25 cellular contexts compared by ENCODE assay signal in the genomic region with DNA sequence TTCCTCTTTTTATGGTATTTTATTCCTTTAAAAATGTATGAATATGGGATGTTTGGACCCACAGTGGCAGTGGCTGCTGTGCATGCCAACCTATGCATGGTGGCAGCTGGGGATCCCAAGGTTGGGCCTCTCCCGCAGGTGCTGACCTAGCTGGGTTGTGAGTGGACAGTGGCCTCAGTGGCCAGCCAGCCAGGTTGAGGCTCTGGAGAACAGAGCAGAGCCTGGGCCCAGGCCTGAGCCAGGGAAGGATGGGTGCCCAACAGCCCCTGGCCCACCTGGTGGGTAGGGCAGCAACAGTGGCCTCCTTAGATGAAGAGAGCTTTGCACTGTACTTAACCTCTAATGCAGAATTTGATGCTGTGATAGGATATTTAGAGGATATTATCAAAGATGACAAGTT.
"Had no signal": no experiment of that assay in that cellular context is flagged by ENCODE, and none has a peak within 500 bp of the region (broad histone marks: within the 10 kb centered on the region; RNA-seq: fewer than 3 reads in every experiment).

No MANE protein-coding gene starts in this region.

- H3K27me3 Mint-ChIP-seq: dendritic cell treated with granulocyte-macrophage colony-stimulating factor and Interleukin-4, amounts not matched to agents 40 ng/mL and 50 ng/mL, for 4 days; memory B cell; progenitor cell of endocrine pancreas; stimulated activated naive B cell treated with anti-CD40 and anti-IgM and Interleukin-4, amounts not matched to agents 10 μg/mL and 1 μg/mL and 100 μg/mL, for 72 hours; stimulated activated naive CD8-positive, alpha-beta T cell treated with anti-CD3 and anti-CD28 coated beads, Interleukin-15, Interleukin-2, amounts not matched to agents 100 ng/mL and 50 ng/mL, for 24 hours had no signal

- H3K27ac ChIP-seq: colonic mucosa, esophagus muscularis mucosa, heart right ventricle, lower lobe of right lung, neutrophil, pancreas, right lobe of liver, thoracic aorta, tibial nerve, vagina had no signal

- H3K4me3 Mint-ChIP-seq: dendritic cell treated with granulocyte-macrophage colony-stimulating factor and Interleukin-4, amounts not matched to agents 40 ng/mL and 50 ng/mL, for 4 days; endodermal cell; memory B cell; natural killer cell; stimulated activated naive B cell treated with anti-CD40 and anti-IgM and Interleukin-4, amounts not matched to agents 10 μg/mL and 1 μg/mL and 100 μg/mL, for 72 hours; stimulated activated naive CD8-positive, alpha-beta T cell treated with anti-CD3 and anti-CD28 coated beads, Interleukin-15, Interleukin-2, amounts not matched to agents 100 ng/mL and 50 ng/mL, for 24 hours had no signal

- H3K36me3 Mint-ChIP-seq: memory B cell; natural killer cell; stimulated activated naive B cell treated with anti-CD40 and anti-IgM and Interleukin-4, amounts not matched to agents 10 μg/mL and 1 μg/mL and 100 μg/mL, for 72 hours had no signal

- ATAC-seq: heart right ventricle; left ventricle myocardium superior; natural killer cell; pancreas; stimulated activated naive B cell treated with anti-CD40 and anti-IgM and Interleukin-4, amounts not matched to agents 10 μg/mL and 1 μg/mL and 100 μg/mL, for 72 hours had no signal

- FAIRE-seq: islet of Langerhans, pancreas, small intestine had no signal

- H3K4me1 Mint-ChIP-seq: memory B cell; natural killer cell; stimulated activated naive B cell treated with anti-CD40 and anti-IgM and Interleukin-4, amounts not matched to agents 10 μg/mL and 1 μg/mL and 100 μg/mL, for 72 hours had no signal

- H3K4me1 ChIP-seq: colonic mucosa, esophagus muscularis mucosa, heart right ventricle, pancreas, right lobe of liver, tibial nerve, vagina had no signal

- H3K27me3 ChIP-seq: colonic mucosa, esophagus muscularis mucosa, heart right ventricle, neutrophil, pancreas, right lobe of liver, tibial nerve, vagina had no signal

- H3K4me3 ChIP-seq: colonic mucosa, esophagus muscularis mucosa, heart right ventricle, lower lobe of right lung, pancreas, right lobe of liver, thoracic aorta, tibial nerve, vagina had no signal

- H3K9me3 Mint-ChIP-seq: dendritic cell treated with granulocyte-macrophage colony-stimulating factor and Interleukin-4, amounts not matched to agents 40 ng/mL and 50 ng/mL, for 4 days; endodermal cell had no signal

- H3K27ac Mint-ChIP-seq: dendritic cell treated with granulocyte-macrophage colony-stimulating factor and Interleukin-4, amounts not matched to agents 40 ng/mL and 50 ng/mL, for 4 days; endodermal cell; memory B cell; natural killer cell; progenitor cell of endocrine pancreas; stimulated activated naive B cell treated with anti-CD40 and anti-IgM and Interleukin-4, amounts not matched to agents 10 μg/mL and 1 μg/mL and 100 μg/mL, for 72 hours; stimulated activated naive CD8-positive, alpha-beta T cell treated with anti-CD3 and anti-CD28 coated beads, Interleukin-15, Interleukin-2, amounts not matched to agents 100 ng/mL and 50 ng/mL, for 24 hours had no signal

- H3K9me3 ChIP-seq: colonic mucosa, esophagus muscularis mucosa, heart right ventricle, lower lobe of right lung, neutrophil, pancreas, right lobe of liver, thoracic aorta, tibial nerve, vagina had no signal

- H3K36me3 ChIP-seq: colonic mucosa, esophagus muscularis mucosa, heart right ventricle, lower lobe of right lung, neutrophil, pancreas, right lobe of liver, thoracic aorta, tibial nerve, vagina had no signal

- DNase-seq: colonic mucosa; effector CD8-positive, alpha-beta T cell; endodermal cell; glutamatergic neuron; heart right ventricle; hippocampal formation; left ventricle myocardium superior; lower lobe of right lung; natural killer cell; small intestine; stimulated activated CD4-positive, alpha-beta T cell treated with anti-CD3 and anti-CD28 coated beads, Interleukin-2, amount 100 ng/mL, for 24 hours; stimulated activated CD4-positive, alpha-beta T cell treated with anti-CD3 and anti-CD28 coated beads, Interleukin-4, amount 100 ng/mL, for 24 hours; stimulated activated naive B cell treated with anti-CD40 and anti-IgM and Interleukin-4, amounts not matched to agents 10 μg/mL and 1 μg/mL and 100 μg/mL, for 72 hours had no signal
